ENCODE assay signal across 1 cellular context in genomic region chr3:130849111-130849552, GRCh38.
TF ChIP-seq lines count a peak whose summit lies in the region.

No MANE protein-coding gene starts in this region.

TF ChIP-seq in H1, 55 proteins besides CTCF, POLR2A, EP300 and RAD21:
- no peak for TF ChIP-seq RNF2 (IDR thresholded peaks at IDR 0.05; ENCODE audit: borderline replicate concordance, low read depth, low read length, missing control alignments, poor library complexity, severe bottlenecking)
- no peak for TF ChIP-seq USF2 (IDR thresholded peaks at IDR 0.05; ENCODE audit: low read length)
- TF ChIP-seq BRCA1 (IDR thresholded peaks at IDR 0.05; ENCODE audit: low read depth, low read length), result no peak
- no peak for TF ChIP-seq CHD2 (IDR thresholded peaks at IDR 0.05; ENCODE audit: low read length)
- no peak for TF ChIP-seq MAX (IDR thresholded peaks at IDR 0.05)
- TF ChIP-seq SUZ12 (IDR thresholded peaks at IDR 0.05; ENCODE audit: low read length), result no peak
- TF ChIP-seq TCF12 (IDR thresholded peaks at IDR 0.05; ENCODE audit: low read depth, low read length), result no peak
- TF ChIP-seq MAFK (IDR thresholded peaks at IDR 0.05; ENCODE audit: low read depth, low read length), result no peak
- no peak for TF ChIP-seq TEAD4 (IDR thresholded peaks at IDR 0.05; ENCODE audit: low read depth, low read length)
- no peak for TF ChIP-seq JUN (IDR thresholded peaks at IDR 0.05; ENCODE audit: low read depth, low read length)
- TF ChIP-seq GABPA (IDR thresholded peaks at IDR 0.05; ENCODE audit: borderline replicate concordance, insufficient read depth, low read length), result no peak
- no peak for TF ChIP-seq SIX5 (IDR thresholded peaks at IDR 0.05; ENCODE audit: low read depth, low read length)
- TF ChIP-seq JUND (IDR thresholded peaks at IDR 0.05; ENCODE audit: low read length), result no peak
- no peak for TF ChIP-seq YY1 (IDR thresholded peaks at IDR 0.05; ENCODE audit: low read depth, low read length)
- TF ChIP-seq SIRT6 (IDR thresholded peaks at IDR 0.05; ENCODE audit: low read length), result no peak
TF ChIP-seq in H1: peak in this region for 0.
